1 cellular context compared by ENCODE assay signal in the genomic region with DNA sequence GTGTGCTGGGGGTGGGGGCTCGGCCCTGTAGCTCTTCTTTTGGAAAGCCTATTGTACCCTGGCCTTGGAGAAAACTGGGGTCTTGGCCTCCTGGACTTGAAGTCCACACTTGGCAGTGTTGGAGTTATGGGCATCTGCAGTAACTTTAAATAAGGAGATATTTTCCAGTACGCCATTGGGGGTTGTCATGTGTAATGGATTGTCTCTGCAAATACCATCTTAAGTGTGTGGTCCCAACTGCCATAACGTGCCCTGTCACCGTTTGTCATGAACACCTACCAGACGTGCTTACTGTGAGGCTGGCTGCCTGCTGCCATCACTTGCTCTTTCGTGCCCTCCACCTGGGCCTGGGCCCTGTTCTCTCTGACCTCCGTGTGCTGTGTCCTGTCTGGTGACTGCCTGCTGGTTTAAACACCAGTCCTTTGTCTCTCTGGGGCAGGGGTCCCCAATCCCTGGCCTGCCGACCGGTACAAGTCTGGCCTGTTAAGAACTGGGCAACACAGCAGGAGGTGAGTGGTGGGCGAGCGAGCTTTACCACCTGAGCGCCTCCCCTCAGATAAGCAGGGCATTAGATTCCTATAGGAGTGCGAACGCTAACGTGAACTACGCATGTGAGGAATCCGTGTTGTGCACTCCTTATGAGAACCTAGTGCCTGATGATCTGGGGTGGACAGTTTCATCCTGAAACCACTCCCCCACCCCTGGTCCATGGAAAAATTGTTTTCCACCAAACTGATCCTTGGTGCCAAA.
TF ChIP-seq lines count a peak whose summit lies in the region.

No MANE protein-coding gene starts in this region.

TF ChIP-seq in K562, 482 proteins besides CTCF, POLR2A, EP300 and RAD21 (continued from another document and continues in another):
- TF ChIP-seq, protein P1, sequence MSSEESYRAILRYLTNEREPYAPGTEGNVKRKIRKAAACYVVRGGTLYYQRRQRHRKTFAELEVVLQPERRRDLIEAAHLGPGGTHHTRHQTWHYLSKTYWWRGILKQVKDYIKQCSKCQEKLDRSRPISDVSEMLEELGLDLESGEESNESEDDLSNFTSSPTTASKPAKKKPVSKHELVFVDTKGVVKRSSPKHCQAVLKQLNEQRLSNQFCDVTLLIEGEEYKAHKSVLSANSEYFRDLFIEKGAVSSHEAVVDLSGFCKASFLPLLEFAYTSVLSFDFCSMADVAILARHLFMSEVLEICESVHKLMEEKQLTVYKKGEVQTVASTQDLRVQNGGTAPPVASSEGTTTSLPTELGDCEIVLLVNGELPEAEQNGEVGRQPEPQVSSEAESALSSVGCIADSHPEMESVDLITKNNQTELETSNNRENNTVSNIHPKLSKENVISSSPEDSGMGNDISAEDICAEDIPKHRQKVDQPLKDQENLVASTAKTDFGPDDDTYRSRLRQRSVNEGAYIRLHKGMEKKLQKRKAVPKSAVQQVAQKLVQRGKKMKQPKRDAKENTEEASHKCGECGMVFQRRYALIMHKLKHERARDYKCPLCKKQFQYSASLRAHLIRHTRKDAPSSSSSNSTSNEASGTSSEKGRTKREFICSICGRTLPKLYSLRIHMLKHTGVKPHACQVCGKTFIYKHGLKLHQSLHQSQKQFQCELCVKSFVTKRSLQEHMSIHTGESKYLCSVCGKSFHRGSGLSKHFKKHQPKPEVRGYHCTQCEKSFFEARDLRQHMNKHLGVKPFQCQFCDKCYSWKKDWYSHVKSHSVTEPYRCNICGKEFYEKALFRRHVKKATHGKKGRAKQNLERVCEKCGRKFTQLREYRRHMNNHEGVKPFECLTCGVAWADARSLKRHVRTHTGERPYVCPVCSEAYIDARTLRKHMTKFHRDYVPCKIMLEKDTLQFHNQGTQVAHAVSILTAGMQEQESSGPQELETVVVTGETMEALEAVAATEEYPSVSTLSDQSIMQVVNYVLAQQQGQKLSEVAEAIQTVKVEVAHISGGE (CRISPR knock-in tag; IDR thresholded peaks at IDR 0.05), result no peak
- TF ChIP-seq LEF1 (IDR thresholded peaks at IDR 0.05), result no peak
- TF ChIP-seq, protein P2, sequence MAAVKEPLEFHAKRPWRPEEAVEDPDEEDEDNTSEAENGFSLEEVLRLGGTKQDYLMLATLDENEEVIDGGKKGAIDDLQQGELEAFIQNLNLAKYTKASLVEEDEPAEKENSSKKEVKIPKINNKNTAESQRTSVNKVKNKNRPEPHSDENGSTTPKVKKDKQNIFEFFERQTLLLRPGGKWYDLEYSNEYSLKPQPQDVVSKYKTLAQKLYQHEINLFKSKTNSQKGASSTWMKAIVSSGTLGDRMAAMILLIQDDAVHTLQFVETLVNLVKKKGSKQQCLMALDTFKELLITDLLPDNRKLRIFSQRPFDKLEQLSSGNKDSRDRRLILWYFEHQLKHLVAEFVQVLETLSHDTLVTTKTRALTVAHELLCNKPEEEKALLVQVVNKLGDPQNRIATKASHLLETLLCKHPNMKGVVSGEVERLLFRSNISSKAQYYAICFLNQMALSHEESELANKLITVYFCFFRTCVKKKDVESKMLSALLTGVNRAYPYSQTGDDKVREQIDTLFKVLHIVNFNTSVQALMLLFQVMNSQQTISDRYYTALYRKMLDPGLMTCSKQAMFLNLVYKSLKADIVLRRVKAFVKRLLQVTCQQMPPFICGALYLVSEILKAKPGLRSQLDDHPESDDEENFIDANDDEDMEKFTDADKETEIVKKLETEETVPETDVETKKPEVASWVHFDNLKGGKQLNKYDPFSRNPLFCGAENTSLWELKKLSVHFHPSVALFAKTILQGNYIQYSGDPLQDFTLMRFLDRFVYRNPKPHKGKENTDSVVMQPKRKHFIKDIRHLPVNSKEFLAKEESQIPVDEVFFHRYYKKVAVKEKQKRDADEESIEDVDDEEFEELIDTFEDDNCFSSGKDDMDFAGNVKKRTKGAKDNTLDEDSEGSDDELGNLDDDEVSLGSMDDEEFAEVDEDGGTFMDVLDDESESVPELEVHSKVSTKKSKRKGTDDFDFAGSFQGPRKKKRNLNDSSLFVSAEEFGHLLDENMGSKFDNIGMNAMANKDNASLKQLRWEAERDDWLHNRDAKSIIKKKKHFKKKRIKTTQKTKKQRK (IDR thresholded peaks at IDR 0.05; ENCODE audit: borderline replicate concordance, low read depth, low read length), result no peak
- no peak for TF ChIP-seq ZNF174 (CRISPR knock-in tag; IDR thresholded peaks at IDR 0.05)
- no peak for TF ChIP-seq BRD9 (IDR thresholded peaks at IDR 0.05; ENCODE audit: low read depth, partially characterized antibody)
- TF ChIP-seq ZBTB8A (IDR thresholded peaks at IDR 0.05; ENCODE audit: partially characterized antibody), result no peak
- no peak for TF ChIP-seq NCOA6 (IDR thresholded peaks at IDR 0.05)
- TF ChIP-seq, protein P3, sequence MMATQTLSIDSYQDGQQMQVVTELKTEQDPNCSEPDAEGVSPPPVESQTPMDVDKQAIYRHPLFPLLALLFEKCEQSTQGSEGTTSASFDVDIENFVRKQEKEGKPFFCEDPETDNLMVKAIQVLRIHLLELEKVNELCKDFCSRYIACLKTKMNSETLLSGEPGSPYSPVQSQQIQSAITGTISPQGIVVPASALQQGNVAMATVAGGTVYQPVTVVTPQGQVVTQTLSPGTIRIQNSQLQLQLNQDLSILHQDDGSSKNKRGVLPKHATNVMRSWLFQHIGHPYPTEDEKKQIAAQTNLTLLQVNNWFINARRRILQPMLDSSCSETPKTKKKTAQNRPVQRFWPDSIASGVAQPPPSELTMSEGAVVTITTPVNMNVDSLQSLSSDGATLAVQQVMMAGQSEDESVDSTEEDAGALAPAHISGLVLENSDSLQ (IDR thresholded peaks at IDR 0.05), result no peak; the same call in 1 of the 2 replicates
- TF ChIP-seq ETV6 (IDR thresholded peaks at IDR 0.05; ENCODE audit: borderline replicate concordance in 1 of 2, low read depth in 2 of 2, low read length in 1 of 2), result no peak
- TF ChIP-seq ETV6 (CRISPR knock-in tag; IDR thresholded peaks at IDR 0.05; ENCODE audit: borderline replicate concordance), result no peak
- peak; percentile 17; the same call in 1 of the 2 replicates for TF ChIP-seq ZSCAN29 (IDR thresholded peaks at IDR 0.05)
- TF ChIP-seq ATF7 (IDR thresholded peaks at IDR 0.05), result no peak
- no peak for TF ChIP-seq HMG20A (CRISPR knock-in tag; conservative IDR thresholded peaks at IDR 0.05)
- TF ChIP-seq TSC22D4 (tag; IDR thresholded peaks at IDR 0.05), result no peak
- TF ChIP-seq NFRKB (IDR thresholded peaks at IDR 0.05; ENCODE audit: low read depth), result no peak
- no peak for TF ChIP-seq MYC (IDR thresholded peaks at IDR 0.05; ENCODE audit: low read depth, low read length)
- no peak for TF ChIP-seq MYC (CRISPR knock-in tag; IDR thresholded peaks at IDR 0.05; ENCODE audit: borderline replicate concordance, low read depth)
- no peak for TF ChIP-seq TGIF2 (CRISPR knock-in tag; IDR thresholded peaks at IDR 0.05)
- TF ChIP-seq RBFOX2 (IDR thresholded peaks at IDR 0.05; ENCODE audit: low read depth, low read length), result peak; percentile 3
- TF ChIP-seq ZNF778 (CRISPR knock-in tag; IDR thresholded peaks at IDR 0.05), result no peak
- TF ChIP-seq ZNF311 (CRISPR knock-in tag; IDR thresholded peaks at IDR 0.05), result no peak
- TF ChIP-seq ZKSCAN3 (CRISPR knock-in tag; IDR thresholded peaks at IDR 0.05), result no peak
- TF ChIP-seq ZZZ3 (IDR thresholded peaks at IDR 0.05), result no peak
- TF ChIP-seq, protein P4, sequence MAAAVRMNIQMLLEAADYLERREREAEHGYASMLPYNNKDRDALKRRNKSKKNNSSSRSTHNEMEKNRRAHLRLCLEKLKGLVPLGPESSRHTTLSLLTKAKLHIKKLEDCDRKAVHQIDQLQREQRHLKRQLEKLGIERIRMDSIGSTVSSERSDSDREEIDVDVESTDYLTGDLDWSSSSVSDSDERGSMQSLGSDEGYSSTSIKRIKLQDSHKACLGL (CRISPR knock-in tag; IDR thresholded peaks at IDR 0.05; ENCODE audit: borderline replicate concordance, poor library complexity, severe bottlenecking), result no peak
- TF ChIP-seq, protein P5, sequence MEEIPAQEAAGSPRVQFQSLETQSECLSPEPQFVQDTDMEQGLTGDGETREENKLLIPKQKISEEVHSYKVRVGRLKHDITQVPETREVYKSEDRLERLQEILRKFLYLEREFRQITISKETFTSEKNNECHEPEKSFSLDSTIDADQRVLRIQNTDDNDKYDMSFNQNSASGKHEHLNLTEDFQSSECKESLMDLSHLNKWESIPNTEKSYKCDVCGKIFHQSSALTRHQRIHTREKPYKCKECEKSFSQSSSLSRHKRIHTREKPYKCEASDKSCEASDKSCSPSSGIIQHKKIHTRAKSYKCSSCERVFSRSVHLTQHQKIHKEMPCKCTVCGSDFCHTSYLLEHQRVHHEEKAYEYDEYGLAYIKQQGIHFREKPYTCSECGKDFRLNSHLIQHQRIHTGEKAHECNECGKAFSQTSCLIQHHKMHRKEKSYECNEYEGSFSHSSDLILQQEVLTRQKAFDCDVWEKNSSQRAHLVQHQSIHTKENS (CRISPR knock-in tag; IDR thresholded peaks at IDR 0.05), result no peak
- TF ChIP-seq, protein P6, sequence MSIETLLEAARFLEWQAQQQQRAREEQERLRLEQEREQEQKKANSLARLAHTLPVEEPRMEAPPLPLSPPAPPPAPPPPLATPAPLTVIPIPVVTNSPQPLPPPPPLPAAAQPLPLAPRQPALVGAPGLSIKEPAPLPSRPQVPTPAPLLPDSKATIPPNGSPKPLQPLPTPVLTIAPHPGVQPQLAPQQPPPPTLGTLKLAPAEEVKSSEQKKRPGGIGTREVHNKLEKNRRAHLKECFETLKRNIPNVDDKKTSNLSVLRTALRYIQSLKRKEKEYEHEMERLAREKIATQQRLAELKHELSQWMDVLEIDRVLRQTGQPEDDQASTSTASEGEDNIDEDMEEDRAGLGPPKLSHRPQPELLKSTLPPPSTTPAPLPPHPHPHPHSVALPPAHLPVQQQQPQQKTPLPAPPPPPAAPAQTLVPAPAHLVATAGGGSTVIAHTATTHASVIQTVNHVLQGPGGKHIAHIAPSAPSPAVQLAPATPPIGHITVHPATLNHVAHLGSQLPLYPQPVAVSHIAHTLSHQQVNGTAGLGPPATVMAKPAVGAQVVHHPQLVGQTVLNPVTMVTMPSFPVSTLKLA (conservative IDR thresholded peaks at IDR 0.05), result no peak
- no peak for TF ChIP-seq ZNF57 (CRISPR knock-in tag; IDR thresholded peaks at IDR 0.05)
- no peak for TF ChIP-seq HMGN3 (IDR thresholded peaks at IDR 0.05; ENCODE audit: borderline replicate concordance, extremely low read depth, insufficient read length, low read depth, low read length)
- no peak for TF ChIP-seq GATAD2B (IDR thresholded peaks at IDR 0.05; ENCODE audit: borderline replicate concordance)
- TF ChIP-seq, protein P7, sequence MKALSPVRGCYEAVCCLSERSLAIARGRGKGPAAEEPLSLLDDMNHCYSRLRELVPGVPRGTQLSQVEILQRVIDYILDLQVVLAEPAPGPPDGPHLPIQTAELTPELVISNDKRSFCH (CRISPR knock-in tag; IDR thresholded peaks at IDR 0.05), result no peak
- TF ChIP-seq, protein P7 (tag; IDR thresholded peaks at IDR 0.05), result no peak
- no peak for TF ChIP-seq ZNF232 (CRISPR knock-in tag; IDR thresholded peaks at IDR 0.05)
- TF ChIP-seq SRSF9 (IDR thresholded peaks at IDR 0.05; ENCODE audit: borderline replicate concordance, low read depth, low read length), result no peak
- no peak for TF ChIP-seq FOS (IDR thresholded peaks at IDR 0.05; ENCODE audit: extremely low read depth, insufficient read length)
- no peak for TF ChIP-seq COPS2 (conservative IDR thresholded peaks at IDR 0.05)
- TF ChIP-seq, protein P8, sequence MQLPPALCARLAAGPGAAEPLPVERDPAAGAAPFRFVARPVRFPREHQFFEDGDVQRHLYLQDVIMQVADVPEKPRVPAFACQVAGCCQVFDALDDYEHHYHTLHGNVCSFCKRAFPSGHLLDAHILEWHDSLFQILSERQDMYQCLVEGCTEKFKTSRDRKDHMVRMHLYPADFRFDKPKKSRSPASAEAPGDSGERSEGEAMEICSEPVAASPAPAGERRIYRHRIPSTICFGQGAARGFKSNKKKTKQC (CRISPR knock-in tag; IDR thresholded peaks at IDR 0.05), result no peak
- no peak for TF ChIP-seq BRD4 (IDR thresholded peaks at IDR 0.05)
- TF ChIP-seq, protein P9, sequence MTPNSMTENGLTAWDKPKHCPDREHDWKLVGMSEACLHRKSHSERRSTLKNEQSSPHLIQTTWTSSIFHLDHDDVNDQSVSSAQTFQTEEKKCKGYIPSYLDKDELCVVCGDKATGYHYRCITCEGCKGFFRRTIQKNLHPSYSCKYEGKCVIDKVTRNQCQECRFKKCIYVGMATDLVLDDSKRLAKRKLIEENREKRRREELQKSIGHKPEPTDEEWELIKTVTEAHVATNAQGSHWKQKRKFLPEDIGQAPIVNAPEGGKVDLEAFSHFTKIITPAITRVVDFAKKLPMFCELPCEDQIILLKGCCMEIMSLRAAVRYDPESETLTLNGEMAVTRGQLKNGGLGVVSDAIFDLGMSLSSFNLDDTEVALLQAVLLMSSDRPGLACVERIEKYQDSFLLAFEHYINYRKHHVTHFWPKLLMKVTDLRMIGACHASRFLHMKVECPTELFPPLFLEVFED (CRISPR knock-in tag; conservative IDR thresholded peaks at IDR 0.05), result no peak
- TF ChIP-seq ZNF146 (CRISPR knock-in tag; IDR thresholded peaks at IDR 0.05; ENCODE audit: unreplicated experiment), result no peak
- no peak for TF ChIP-seq ZBTB1 (CRISPR knock-in tag; IDR thresholded peaks at IDR 0.05; ENCODE audit: borderline replicate concordance, low read depth)
- no peak for TF ChIP-seq ZNF444 (CRISPR knock-in tag; IDR thresholded peaks at IDR 0.05)
- no peak for TF ChIP-seq MTF1 (CRISPR knock-in tag; IDR thresholded peaks at IDR 0.05; ENCODE audit: borderline replicate concordance)
- no peak for TF ChIP-seq HNRNPLL (IDR thresholded peaks at IDR 0.05; ENCODE audit: low read depth, low read length, poor library complexity, severe bottlenecking)
- no peak for TF ChIP-seq NR2F6 (CRISPR knock-in tag; IDR thresholded peaks at IDR 0.05)
- no peak; the same call in 1 of the 2 replicates for TF ChIP-seq MEF2A (IDR thresholded peaks at IDR 0.05; ENCODE audit: control insufficient read depth, low read depth, low read length)
- TF ChIP-seq MAZ (CRISPR knock-in tag; conservative IDR thresholded peaks at IDR 0.05 in 1 of 2, IDR thresholded peaks at IDR 0.05 in 1 of 2), result no peak; a peak in 1 of 4 replicates
- 0 out of 2 replicates have a peak, but pooled peaks have one; percentile 26 for TF ChIP-seq PML (IDR thresholded peaks at IDR 0.05; ENCODE audit: low read length)
- no peak for TF ChIP-seq NR2C1 (IDR thresholded peaks at IDR 0.05)
- no peak for TF ChIP-seq NR2C1 (tag; IDR thresholded peaks at IDR 0.05)
- TF ChIP-seq STAT5B (CRISPR knock-in tag; IDR thresholded peaks at IDR 0.05), result no peak
- TF ChIP-seq HOXB6 (CRISPR knock-in tag; IDR thresholded peaks at IDR 0.05; ENCODE audit: borderline replicate concordance), result no peak; the same call in 1 of the 2 replicates
- no peak; the same call in 1 of the 2 replicates for TF ChIP-seq GTF2E2 (tag; IDR thresholded peaks at IDR 0.05)
- TF ChIP-seq BCOR (IDR thresholded peaks at IDR 0.05), result no peak
- TF ChIP-seq ZBTB17 (CRISPR knock-in tag; IDR thresholded peaks at IDR 0.05), result 0 out of 2 replicates have a peak, but pooled peaks have one; percentile 8
- TF ChIP-seq POU5F1 (IDR thresholded peaks at IDR 0.05; ENCODE audit: borderline replicate concordance, low read depth, low read length, partially characterized antibody), result no peak
- TF ChIP-seq TCF7L2 (IDR thresholded peaks at IDR 0.05; ENCODE audit: low read depth, low read length), result no peak
- TF ChIP-seq ZNF143 (CRISPR knock-in tag; IDR thresholded peaks at IDR 0.05), result no peak
- TF ChIP-seq SRSF1 (IDR thresholded peaks at IDR 0.05; ENCODE audit: low read depth, low read length), result no peak
- no peak for TF ChIP-seq ESRRB (CRISPR knock-in tag; IDR thresholded peaks at IDR 0.05; ENCODE audit: borderline replicate concordance)
- TF ChIP-seq ZKSCAN1 (IDR thresholded peaks at IDR 0.05; ENCODE audit: low read depth, low read length), result peak; percentile 26; the same call in 1 of the 2 replicates
- TF ChIP-seq RBM17 (IDR thresholded peaks at IDR 0.05; ENCODE audit: borderline replicate concordance, low read depth, low read length), result no peak
